Comparison of ENCODE assay signal across 18 cellular contexts in genomic region chr10:78516741-78517140, GRCh38.
A peak's percentile ranks its signal among the peaks of the same experiment; 100 is the strongest.
DNase-seq lines count a peak whose midpoint lies in the region; TF ChIP-seq lines count a peak whose summit lies in the region.
"Had no signal": no experiment of that assay in that cellular context is flagged by ENCODE, and none has a peak within 500 bp of the region (broad histone marks: within the 10 kb centered on the region; RNA-seq: fewer than 3 reads in every experiment).

No MANE protein-coding gene starts in this region.

- no peak overlapping the region for H2BK15ac ChIP-seq in mesenchymal stem cell (ENCODE audit: low read depth, poor library complexity, severe bottlenecking)

- TF ChIP-seq CTCF in VCaP (conservative IDR thresholded peaks at IDR 0.05) (no peak), sigmoid colon (IDR thresholded peaks at IDR 0.05) (no peak)

- CTCF ChIA-PET in activated CD4-positive, alpha-beta memory T cell treated with anti-CD3 and anti-CD28 coated beads, Interleukin-2, amount 10 ng/mL, durations not matched to agents 7 days and 5 days (lab: Charles Lee), result no interaction called here

- H2AFZ ChIP-seq in mesenchymal stem cell (ENCODE audit: low read depth, low read length), result no peak overlapping the region
- H2AFZ ChIP-seq: GM23248 had no signal

- H3K14ac ChIP-seq in mesenchymal stem cell (ENCODE audit: low read length in 2 of 2), result no peak overlapping the region

- H3K27ac ChIP-seq in VCaP, result peak overlapping the region; percentile 64
- peak overlapping the region; percentile 46 to 64 (median 56) for H3K27ac ChIP-seq in sigmoid colon
- no peak overlapping the region for H3K27ac ChIP-seq in mesenchymal stem cell (ENCODE audit: low read length, poor library complexity, severe bottlenecking)
- H3K27ac ChIP-seq: GM23248, HL-60 had no signal

- H3K9me3 Mint-ChIP-seq in activated CD4-positive, alpha-beta memory T cell treated with anti-CD3 and anti-CD28 coated beads, Interleukin-2, amount 10 ng/mL, durations not matched to agents 7 days and 5 days, result no peaks in the 10 kb centered on the region
- H3K9me3 Mint-ChIP-seq: CD8-positive, alpha-beta T cell had no signal

- no peak overlapping the region for H2AK5ac ChIP-seq in mesenchymal stem cell (ENCODE audit: low read length, severe bottlenecking)

- H3K36me3 ChIP-seq in sigmoid colon (no peaks in the 10 kb centered on the region), mesenchymal stem cell (ENCODE audit: control insufficient read depth in 1 of 2, insufficient read depth in 2 of 2, low read depth in 1 of 2, low read length in 2 of 2) (no peaks in the 10 kb centered on the region)

- no peak overlapping the region for H3K27ac Mint-ChIP-seq in activated CD4-positive, alpha-beta memory T cell treated with anti-CD3 and anti-CD28 coated beads, Interleukin-2, amount 10 ng/mL, durations not matched to agents 7 days and 5 days
- H3K27ac Mint-ChIP-seq: CD8-positive, alpha-beta T cell had no signal

- DNase-seq in DMS79 (lab: John Stamatoyannopoulos, UW) (peak; percentile 56), left kidney (ENCODE audit: low read depth, low spot score) (peak; percentile 27), sigmoid colon (peak; percentile 76), C1 segment of cervical spinal cord (lab: John Stamatoyannopoulos, UW) (no peak), activated T-cell treated with anti-CD3 and anti-CD28 coated beads for 4 hours (no peak), mesenchymal stem cell (no peak)
- no peak for DNase-seq in activated CD4-positive, alpha-beta memory T cell treated with anti-CD3 and anti-CD28 coated beads, Interleukin-2, amount 10 ng/mL, durations not matched to agents 7 days and 5 days
- DNase-seq: GF-D8, GM23248, NCI-H1048, NCI-H2107, NCI-H446 treated with DMSO at 0.1 percent for 48 hours, NCI-H748 treated with DMSO at 0.1 percent for 48 hours, SHP77 treated with DMSO at 0.1 percent for 48 hours had no signal

- peaks cover 4% of the 10 kb centered on the region for H3K27me3 Mint-ChIP-seq in activated CD4-positive, alpha-beta memory T cell treated with anti-CD3 and anti-CD28 coated beads, Interleukin-2, amount 10 ng/mL, durations not matched to agents 7 days and 5 days

- no peak overlapping the region for H2BK120ac ChIP-seq in mesenchymal stem cell (ENCODE audit: low read depth, low read length)

- POLR2A ChIA-PET in activated CD4-positive, alpha-beta memory T cell treated with anti-CD3 and anti-CD28 coated beads, Interleukin-2, amount 10 ng/mL, durations not matched to agents 7 days and 5 days (lab: Charles Lee), result no interaction called here

- no peaks in the 10 kb centered on the region for H3K27me3 ChIP-seq in sigmoid colon
- H3K27me3 ChIP-seq in mesenchymal stem cell (ENCODE audit: control insufficient read depth in 1 of 2, insufficient read depth in 1 of 2, low read length in 2 of 2), result no peaks in the 10 kb centered on the region

- no peak overlapping the region for H3K18ac ChIP-seq in mesenchymal stem cell (ENCODE audit: low read depth in 1 of 2, low read length in 2 of 2)

- H3K9ac ChIP-seq in mesenchymal stem cell (ENCODE audit: low read length), result no peak overlapping the region
- H3K9ac ChIP-seq: GM23248 had no signal

- WGBS in sigmoid colon, 2 donors, result 79 to 85% methylated on average over 8 of the region's 8 CpGs
- 82% methylated on average over 8 of the region's 8 CpGs for WGBS in mesenchymal stem cell

- H3K4me1 Mint-ChIP-seq in activated CD4-positive, alpha-beta memory T cell treated with anti-CD3 and anti-CD28 coated beads, Interleukin-2, amount 10 ng/mL, durations not matched to agents 7 days and 5 days, result no peaks in the 10 kb centered on the region

- intact Hi-C loops in sigmoid colon (cut with DNase I), result no loop called here

- no peaks in the 10 kb centered on the region for H3K9me3 ChIP-seq in sigmoid colon
- H3K9me3 ChIP-seq in mesenchymal stem cell (ENCODE audit: control insufficient read depth, low read length), result no peaks in the 10 kb centered on the region

- no peaks in the 10 kb centered on the region for H3K36me3 Mint-ChIP-seq in activated CD4-positive, alpha-beta memory T cell treated with anti-CD3 and anti-CD28 coated beads, Interleukin-2, amount 10 ng/mL, durations not matched to agents 7 days and 5 days (ENCODE audit: low read depth)
- H3K36me3 Mint-ChIP-seq: CD8-positive, alpha-beta T cell had no signal

- H3K4me2 ChIP-seq in mesenchymal stem cell (ENCODE audit: low read length, poor library complexity, severe bottlenecking), result no peak overlapping the region

- no peak overlapping the region for H4K8ac ChIP-seq in mesenchymal stem cell (ENCODE audit: low read length)

- H3K4me3 ChIP-seq in sigmoid colon (no peak overlapping the region), mesenchymal stem cell (ENCODE audit: insufficient read depth in 1 of 2, low read depth in 1 of 2, low read length in 2 of 2) (no peak overlapping the region)
- H3K4me3 ChIP-seq: GM23248, K562 had no signal

- no peak overlapping the region for H4K91ac ChIP-seq in mesenchymal stem cell (ENCODE audit: low read length)

- no peak overlapping the region for H2BK5ac ChIP-seq in mesenchymal stem cell (ENCODE audit: low read depth, low read length, poor library complexity, severe bottlenecking)

- peaks cover 0 to 60% (median 50%) of the 10 kb centered on the region in 4 donors for H3K4me1 ChIP-seq in sigmoid colon
- peaks cover 1% of the 10 kb centered on the region for H3K4me1 ChIP-seq in mesenchymal stem cell (ENCODE audit: control insufficient read depth, insufficient read depth, low read depth, low read length)

- H2BK12ac ChIP-seq in mesenchymal stem cell (ENCODE audit: low read length in 2 of 2), result no peak overlapping the region

- H3K23ac ChIP-seq in mesenchymal stem cell (ENCODE audit: low read length in 2 of 2), result no peak overlapping the region

- no peak overlapping the region for H3K4ac ChIP-seq in mesenchymal stem cell (ENCODE audit: low read depth in 1 of 2, low read length in 2 of 2)

- no peak for TF ChIP-seq EP300 in sigmoid colon (IDR thresholded peaks at IDR 0.05)

- no peaks in the 10 kb centered on the region for H3K79me1 ChIP-seq in mesenchymal stem cell (replicated peaks; ENCODE audit: low read length, poor library complexity, severe bottlenecking)

- H3K4me3 Mint-ChIP-seq in activated CD4-positive, alpha-beta memory T cell treated with anti-CD3 and anti-CD28 coated beads, Interleukin-2, amount 10 ng/mL, durations not matched to agents 7 days and 5 days, result no peak overlapping the region
- H3K4me3 Mint-ChIP-seq: CD8-positive, alpha-beta T cell had no signal

- no peak for TF ChIP-seq POLR2A in sigmoid colon (IDR thresholded peaks at IDR 0.05)

Comparison
In these comparisons a context has a peak if more than half of its experiments do, and no peak if none do; other contexts are left out.
1. DNase-seq: peak in DMS79 (single experiment), left kidney (single experiment) and sigmoid colon (single experiment); none in activated CD4-positive, alpha-beta memory T cell treated with anti-CD3 and anti-CD28 coated beads, Interleukin-2, amount 10 ng/mL, durations not matched to agents 7 days and 5 days (single experiment), C1 segment of cervical spinal cord (0 of 14), activated T-cell treated with anti-CD3 and anti-CD28 coated beads for 4 hours (single experiment) and mesenchymal stem cell (single experiment).